ENCODE assay signal across 1 cellular context in genomic region chr2:46331099-46331766, GRCh38.
TF ChIP-seq lines count a peak whose summit lies in the region.

No MANE protein-coding gene starts in this region.

TF ChIP-seq in SK-N-SH treated with all-trans-retinoic acid at 6 μM for 48 hours, 23 proteins besides CTCF, POLR2A, EP300 and RAD21 (continued from another document):
- TF ChIP-seq POU6F1 (CRISPR knock-in tag; IDR thresholded peaks at IDR 0.05; ENCODE audit: borderline replicate concordance, low read depth): no peak
